In genomic region chr22:27699676-27700075, GRCh38 we compare ENCODE assay signal across 25 cellular contexts.
DNase-seq lines count a peak whose midpoint lies in the region; ATAC-seq and TF ChIP-seq lines count a peak whose summit lies in the region.
"Had no signal": no experiment of that assay in that cellular context is flagged by ENCODE, and none has a peak within 500 bp of the region (broad histone marks: within the 10 kb centered on the region; RNA-seq: fewer than 3 reads in every experiment).

No MANE protein-coding gene starts in this region.

- peak overlapping the region; percentile 80 for H3K27ac Mint-ChIP-seq in nephron progenitor cell
- H3K27ac Mint-ChIP-seq: CD8-positive, alpha-beta T cell had no signal

- H3K27me3 ChIP-seq in BLaER1 treated with 17β-estradiol and CSF1 and Interleukin-3, amounts not matched to agents 10 nM and 100 nM: no peaks in the 10 kb centered on the region
- H3K27me3 ChIP-seq in gastrocnemius medialis: no peaks in the 10 kb centered on the region
- H3K27me3 ChIP-seq: Peyer's patch had no signal

- in situ Hi-C loops in gastrocnemius medialis (cut with MboI; ENCODE audit: low sequenced_read_pairs in 4 of 4): no loop called here

- H3K27ac ChIP-seq in BLaER1 treated with 17β-estradiol and CSF1 and Interleukin-3, amounts not matched to agents 10 nM and 100 nM: no peak overlapping the region
- H3K27ac ChIP-seq in gastrocnemius medialis (peak overlapping the region; percentile 87 to 96 (median 90)), coronary artery (no peak overlapping the region)
- H3K27ac ChIP-seq: C4-2B, Peyer's patch, SK-N-MC had no signal

- peaks cover 14% of the 10 kb centered on the region for H3K36me3 Mint-ChIP-seq in nephron progenitor cell (ENCODE audit: low read depth)
- H3K36me3 Mint-ChIP-seq: CD8-positive, alpha-beta T cell had no signal

- intact Hi-C loops in gastrocnemius medialis (cut with DNase I; ENCODE audit: low total_unique reads): no loop called here

- H3K9ac ChIP-seq in BLaER1 treated with 17β-estradiol and CSF1 and Interleukin-3, amounts not matched to agents 10 nM and 100 nM: no peak overlapping the region; a peak in 1 of 22 replicates

- TF ChIP-seq CTCF in nephron progenitor cell (IDR thresholded peaks at IDR 0.05): no peak
- no peak for TF ChIP-seq CTCF in gastrocnemius medialis (IDR thresholded peaks at IDR 0.05 in 4 of 5, conservative IDR thresholded peaks at IDR 0.05 in 1 of 5)
- no peak for TF ChIP-seq CTCF in coronary artery (IDR thresholded peaks at IDR 0.05)

- peaks cover 56% of the 10 kb centered on the region for H3K27me3 Mint-ChIP-seq in nephron progenitor cell (ENCODE audit: low read depth, poor library complexity)

- no peak overlapping the region for H3K4me3 ChIP-seq in BLaER1 treated with 17β-estradiol and CSF1 and Interleukin-3, amounts not matched to agents 10 nM and 100 nM
- H3K4me3 ChIP-seq in gastrocnemius medialis: no peak overlapping the region
- no peak overlapping the region for H3K4me3 ChIP-seq in coronary artery
- H3K4me3 ChIP-seq: Peyer's patch, SK-N-MC had no signal

- peaks cover 30% of the 10 kb centered on the region for H3K4me1 Mint-ChIP-seq in nephron progenitor cell

- peaks cover 28 to 46% (median 34%) of the 10 kb centered on the region in 11 experiments for H3K9me3 ChIP-seq in BLaER1 treated with 17β-estradiol and CSF1 and Interleukin-3, amounts not matched to agents 10 nM and 100 nM (replicated peaks in 1 of 11)
- H3K9me3 ChIP-seq in gastrocnemius medialis: no peaks in the 10 kb centered on the region

- peak overlapping the region in 9 of 11 experiments; percentile 10 to 71 (median 61); a peak in 15 of 22 replicates for H3K4me2 ChIP-seq in BLaER1 treated with 17β-estradiol and CSF1 and Interleukin-3, amounts not matched to agents 10 nM and 100 nM

- H3K4me3 Mint-ChIP-seq in nephron progenitor cell: no peak overlapping the region
- H3K4me3 Mint-ChIP-seq: CD8-positive, alpha-beta T cell had no signal

- no peak for TF ChIP-seq POLR2A in gastrocnemius medialis (IDR thresholded peaks at IDR 0.05)

- peaks cover 0 to 6% (median 0%) of the 10 kb centered on the region in 11 experiments; a peak in 1 of 22 replicates for H3K36me3 ChIP-seq in BLaER1 treated with 17β-estradiol and CSF1 and Interleukin-3, amounts not matched to agents 10 nM and 100 nM
- no peaks in the 10 kb centered on the region for H3K36me3 ChIP-seq in gastrocnemius medialis
- H3K36me3 ChIP-seq: Peyer's patch had no signal

- H3K9me3 Mint-ChIP-seq in nephron progenitor cell: peaks cover 50% of the 10 kb centered on the region

- H3K4me1 ChIP-seq in BLaER1 treated with 17β-estradiol and CSF1 and Interleukin-3, amounts not matched to agents 10 nM and 100 nM: peaks cover 0 to 18% (median 15%) of the 10 kb centered on the region in 10 experiments; a peak in 17 of 20 replicates
- peaks cover 24 to 30% of the 10 kb centered on the region in 2 donors for H3K4me1 ChIP-seq in gastrocnemius medialis
- H3K4me1 ChIP-seq: Caco-2, Peyer's patch had no signal

- no peaks in the 10 kb centered on the region for H4K20me1 ChIP-seq in BLaER1 treated with 17β-estradiol and CSF1 and Interleukin-3, amounts not matched to agents 10 nM and 100 nM

- ATAC-seq in gastrocnemius medialis: no peak
- no peak for ATAC-seq in HG03469 (IDR thresholded peaks at IDR 0.05; ENCODE audit: unreplicated experiment)
- ATAC-seq: CD8-positive, alpha-beta T cell; HepG2 had no signal

- peak; percentile 13 for DNase-seq in NCI-H526 treated with DMSO at 0.1 percent for 48 hours (lab: John Stamatoyannopoulos, UW)
- peak; percentile 68 for DNase-seq in nephron progenitor cell
- no peak for DNase-seq in gastrocnemius medialis
- no peak for DNase-seq in coronary artery (ENCODE audit: low spot score)
- no peak for DNase-seq in NOMO-1 treated with DMSO at 0.1 percent for 48 hours (lab: John Stamatoyannopoulos, UW; ENCODE audit: unreplicated experiment)
- DNase-seq in hepatic stellate cell (ENCODE audit: low spot score): no peak
- DNase-seq: Caco-2; CD8-positive, alpha-beta T cell; DMS79 treated with DMSO at 0.1 percent for 48 hours; GF-D8; HCEC 1CT; Karpas-422; NCI-H1092; NCI-H1436; NCI-H187; NCI-H2081 treated with DMSO at 0.1 percent for 48 hours; NCI-H524; OCI-M1; Peyer's patch; SIG-M5 had no signal

Comparison
In these comparisons a context has a peak if more than half of its experiments do, and no peak if none do; other contexts are left out.
1. H3K27ac ChIP-seq: peak in gastrocnemius medialis (4 of 4); none in BLaER1 treated with 17β-estradiol and CSF1 and Interleukin-3, amounts not matched to agents 10 nM and 100 nM (0 of 11) and coronary artery (0 of 2).
2. DNase-seq: peak in NCI-H526 treated with DMSO at 0.1 percent for 48 hours (single experiment) and nephron progenitor cell (single experiment); none in gastrocnemius medialis (0 of 2), coronary artery (single experiment), NOMO-1 treated with DMSO at 0.1 percent for 48 hours (single experiment) and hepatic stellate cell (single experiment).